In genomic region chr6:139137716-139138115, GRCh38 we compare ENCODE assay signal across 11 cellular contexts. TPM values are rescaled to one million over a fixed set of nuclear protein-coding genes. Genes with fewer than 3 reads are reported as not detected.
DNase-seq lines count a peak whose midpoint lies in the region; ATAC-seq and TF ChIP-seq lines count a peak whose summit lies in the region.
"Had no signal": no experiment of that assay in that cellular context is flagged by ENCODE, and none has a peak within 500 bp of the region (broad histone marks: within the 10 kb centered on the region; RNA-seq: fewer than 3 reads in every experiment).

No MANE protein-coding gene starts in this region.

- peak overlapping the region; percentile 79 for H3K4me3 Mint-ChIP-seq in MCF 10A (ENCODE audit: unreplicated experiment)
- peak overlapping the region; percentile 81 for H3K4me3 Mint-ChIP-seq in activated T-helper 2 cell treated with anti-CD3 and anti-CD28 coated beads, Interferon-gamma antibody, Interleukin-2, Interleukin-4, amounts not matched to agents 10 μg/mL and 5 μg/mL and 100 μg/mL, durations not matched to agents 14 hours and 24 hours and 36 hours (ENCODE audit: low read depth)

- CTCF ChIA-PET in MCF 10A (lab: Yijun Ruan, JAX) = interaction anchor here (0.8 to 1.8 kb wide), 2 partner anchors 15 to 1307 kb away, joined by 3 to 4 read pairs; no protein-coding TSS in a partner anchor

- intact Hi-C loops in MCF 10A (cut with micrococcal nuclease) (loop anchor here (5.0 kb wide), 1 partner anchor 320 kb away; no protein-coding TSS in a partner anchor), breast epithelium (cut with DNase I; ENCODE audit: low total_unique reads) (loop anchor here (5.0 kb wide), 1 partner anchor 1435 kb away; no protein-coding TSS in a partner anchor), left lung (cut with DNase I) (no loop called here)
- intact Hi-C loops in activated T-helper 2 cell treated with anti-CD3 and anti-CD28 coated beads, Interferon-gamma antibody, Interleukin-2, Interleukin-4, amounts not matched to agents 10 μg/mL and 5 μg/mL and 100 μg/mL, durations not matched to agents 14 hours and 24 hours and 36 hours (cut with micrococcal nuclease) = loop anchor here (2.0 to 10.0 kb wide), 4 partner anchors 35 to 1447 kb away; partner anchors contain the start of genes ABRACL and REPS1

- DNase-seq in MCF 10A (ENCODE audit: unreplicated experiment) (no peak), breast epithelium (ENCODE audit: low spot score in 2 of 2) (no peak), left lung (no peak), SKM-1 (lab: John Stamatoyannopoulos, UW; ENCODE audit: unreplicated experiment) (no peak), GM19240 (ENCODE audit: insufficient read length, low spot score) (no peak), NCI-H446 treated with DMSO at 0.1 percent for 48 hours (lab: John Stamatoyannopoulos, UW) (no peak)
- no peak for DNase-seq in activated T-helper 2 cell treated with anti-CD3 and anti-CD28 coated beads, Interferon-gamma antibody, Interleukin-2, Interleukin-4, amounts not matched to agents 10 μg/mL and 5 μg/mL and 100 μg/mL, durations not matched to agents 14 hours and 24 hours and 36 hours (ENCODE audit: low spot score)
- DNase-seq: AML-193, H7 had no signal

- no peaks in the 10 kb centered on the region for H3K27me3 Mint-ChIP-seq in MCF 10A (ENCODE audit: insufficient read depth, unreplicated experiment)
- no peaks in the 10 kb centered on the region for H3K27me3 Mint-ChIP-seq in activated T-helper 2 cell treated with anti-CD3 and anti-CD28 coated beads, Interferon-gamma antibody, Interleukin-2, Interleukin-4, amounts not matched to agents 10 μg/mL and 5 μg/mL and 100 μg/mL, durations not matched to agents 14 hours and 24 hours and 36 hours (ENCODE audit: low read depth)

- H3K27ac Mint-ChIP-seq in MCF 10A (ENCODE audit: low read depth, unreplicated experiment) = no peak overlapping the region
- H3K27ac Mint-ChIP-seq in activated T-helper 2 cell treated with anti-CD3 and anti-CD28 coated beads, Interferon-gamma antibody, Interleukin-2, Interleukin-4, amounts not matched to agents 10 μg/mL and 5 μg/mL and 100 μg/mL, durations not matched to agents 14 hours and 24 hours and 36 hours = peak overlapping the region; percentile 85

- H3K9me3 Mint-ChIP-seq in MCF 10A (ENCODE audit: unreplicated experiment) = no peaks in the 10 kb centered on the region
- no peaks in the 10 kb centered on the region for H3K9me3 Mint-ChIP-seq in activated T-helper 2 cell treated with anti-CD3 and anti-CD28 coated beads, Interferon-gamma antibody, Interleukin-2, Interleukin-4, amounts not matched to agents 10 μg/mL and 5 μg/mL and 100 μg/mL, durations not matched to agents 14 hours and 24 hours and 36 hours

- POLR2A ChIA-PET in MCF 10A (lab: Yijun Ruan, JAX) = interaction anchor here (0.7 to 1.6 kb wide), 8 partner anchors 9 to 1075 kb away, joined by 3 to 9 read pairs (median 3); no protein-coding TSS in a partner anchor

- no peak overlapping the region for H3K4me3 ChIP-seq in breast epithelium
- H3K4me3 ChIP-seq in left lung = peak overlapping the region in 1 of 2 donors; percentile 77
- peak overlapping the region; percentile 77 for H3K4me3 ChIP-seq in thymus (ENCODE audit: low read length)

- no peak for TF ChIP-seq POLR2A in breast epithelium (IDR thresholded peaks at IDR 0.05)

- TF ChIP-seq CTCF in MCF 10A (IDR thresholded peaks at IDR 0.05; ENCODE audit: unreplicated experiment) (no peak), breast epithelium (IDR thresholded peaks at IDR 0.05) (no peak), left lung (IDR thresholded peaks at IDR 0.05) (no peak)

- H3K9me3 ChIP-seq in breast epithelium = no peaks in the 10 kb centered on the region
- H3K9me3 ChIP-seq in left lung = no peaks in the 10 kb centered on the region
- H3K9me3 ChIP-seq in thymus (ENCODE audit: control insufficient read depth) = no peaks in the 10 kb centered on the region

- H3K27me3 ChIP-seq in breast epithelium = no peaks in the 10 kb centered on the region
- H3K27me3 ChIP-seq in left lung = no peaks in the 10 kb centered on the region
- H3K27me3 ChIP-seq in thymus (ENCODE audit: control insufficient read depth, insufficient read depth) = no peaks in the 10 kb centered on the region

- H3K27ac ChIP-seq in breast epithelium = no peak overlapping the region
- H3K27ac ChIP-seq in left lung = peak overlapping the region in 1 of 2 donors; percentile 99
- no peak overlapping the region for H3K27ac ChIP-seq in thymus (ENCODE audit: low read depth)

- H3K4me1 ChIP-seq in breast epithelium (no peaks in the 10 kb centered on the region), left lung (peaks cover 10 to 49% of the 10 kb centered on the region in 2 donors), thymus (ENCODE audit: control insufficient read depth, insufficient read depth, low read length) (peaks cover 11% of the 10 kb centered on the region)

- BruUV-seq in MCF 10A (replicated peaks; lab: Mats Ljungman, UMichigan) = TSS peak; percentile 30

- peak; percentile 2 for ATAC-seq in left lung
- ATAC-seq: activated CD4-positive, CD25-positive, alpha-beta regulatory T cell treated with anti-CD3 and anti-CD28 coated beads, Interleukin-2, amount 50 U/mL, for 24 hours had no signal

- peaks cover 15% of the 10 kb centered on the region for H3K4me1 Mint-ChIP-seq in MCF 10A (ENCODE audit: insufficient read depth, unreplicated experiment)
- peaks cover 56% of the 10 kb centered on the region for H3K4me1 Mint-ChIP-seq in activated T-helper 2 cell treated with anti-CD3 and anti-CD28 coated beads, Interferon-gamma antibody, Interleukin-2, Interleukin-4, amounts not matched to agents 10 μg/mL and 5 μg/mL and 100 μg/mL, durations not matched to agents 14 hours and 24 hours and 36 hours (ENCODE audit: low read depth)

- peaks cover 7% of the 10 kb centered on the region for H3K36me3 Mint-ChIP-seq in MCF 10A (ENCODE audit: insufficient read depth, unreplicated experiment)
- H3K36me3 Mint-ChIP-seq in activated T-helper 2 cell treated with anti-CD3 and anti-CD28 coated beads, Interferon-gamma antibody, Interleukin-2, Interleukin-4, amounts not matched to agents 10 μg/mL and 5 μg/mL and 100 μg/mL, durations not matched to agents 14 hours and 24 hours and 36 hours (ENCODE audit: low read depth) = peaks cover 40% of the 10 kb centered on the region

- H3K36me3 ChIP-seq in breast epithelium = no peaks in the 10 kb centered on the region
- no peaks in the 10 kb centered on the region for H3K36me3 ChIP-seq in left lung
- H3K36me3 ChIP-seq in thymus (ENCODE audit: control insufficient read depth, insufficient read depth) = no peaks in the 10 kb centered on the region

- 86% methylated on average over 2 of the region's 2 CpGs for WGBS in thymus

RNA-seq across cellular contexts. Expression of gene HECA, which starts 2.8 kb away (rescaled TPM):
- total RNA-seq in MCF 10A (2022) (11.1 and 11.5 TPM in 2 replicates), breast epithelium (10 to 100 TPM; 35.1 to 54.3 (median 49.3) TPM), left lung (10 to 100 TPM; 27.4 to 40.9 TPM)
- 33.6 and 36.9 TPM in 2 replicates for total RNA-seq in activated T-helper 2 cell treated with anti-CD3 and anti-CD28 coated beads, Interferon-gamma antibody, Interleukin-2, Interleukin-4, amounts not matched to agents 10 μg/mL and 5 μg/mL and 100 μg/mL, durations not matched to agents 14 hours and 24 hours and 36 hours
- polyA plus RNA-seq in thymus = 36.0 TPM

Comparison
In these comparisons a context has a peak if more than half of its experiments do, and no peak if none do; other contexts are left out.
1. intact Hi-C loops: an anchor here in MCF 10A (5.0 kb wide), breast epithelium (5.0 kb wide) and activated T-helper 2 cell treated with anti-CD3 and anti-CD28 coated beads, Interferon-gamma antibody, Interleukin-2, Interleukin-4, amounts not matched to agents 10 μg/mL and 5 μg/mL and 100 μg/mL, durations not matched to agents 14 hours and 24 hours and 36 hours (2.0 to 10.0 kb wide); none called in left lung.